Comparison of ENCODE assay signal across 14 cellular contexts in the genomic region with DNA sequence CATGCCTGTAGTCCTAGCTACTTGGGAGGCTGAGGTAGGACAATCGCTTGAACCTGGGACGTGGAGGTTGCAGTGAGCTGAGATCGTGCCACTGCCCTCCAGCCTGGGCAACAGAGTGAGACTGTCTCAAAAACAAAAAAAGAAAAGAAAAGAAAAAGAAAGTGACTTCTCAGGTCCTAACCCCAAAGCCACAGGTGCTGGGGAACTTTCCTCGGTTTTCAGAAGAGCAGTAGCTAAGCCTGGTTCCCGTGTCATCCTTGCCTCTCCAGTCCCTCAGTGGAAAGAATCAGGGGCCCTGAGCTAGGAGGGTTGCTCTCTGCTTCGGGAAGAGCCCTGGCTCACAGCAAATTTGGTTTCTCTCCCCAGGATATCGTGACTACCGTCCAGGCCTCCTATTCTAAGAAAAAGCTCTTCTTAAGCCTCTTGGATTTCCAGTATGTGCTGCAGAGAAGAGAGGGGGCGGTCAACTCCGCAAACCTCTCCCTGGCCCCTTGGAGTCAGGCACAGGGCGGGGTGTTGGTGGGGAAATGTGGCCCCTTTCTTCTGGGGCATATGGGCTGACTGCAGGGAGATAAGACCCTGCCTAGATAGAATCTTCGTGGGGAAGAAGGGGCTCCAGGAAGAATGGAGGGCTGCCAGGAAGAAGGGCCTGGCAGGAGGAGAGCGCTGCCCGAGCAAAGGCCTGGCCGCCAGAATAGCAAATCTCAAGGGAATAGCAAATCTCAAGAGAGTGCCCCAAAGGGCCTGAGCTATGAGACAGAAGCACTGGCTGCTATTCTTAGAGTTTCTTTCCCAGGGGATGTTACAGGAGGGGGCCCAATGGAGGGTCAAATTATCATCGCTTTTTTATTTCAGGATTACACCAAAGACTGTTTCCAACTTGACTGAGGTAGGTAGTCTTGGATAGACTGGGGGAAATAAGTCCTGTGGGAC. TPM values are rescaled to one million over a fixed set of nuclear protein-coding genes. Genes with fewer than 3 reads are reported as not detected.
DNase-seq lines count a peak whose midpoint lies in the region; ATAC-seq and TF ChIP-seq lines count a peak whose summit lies in the region.
"Had no signal": no experiment of that assay in that cellular context is flagged by ENCODE, and none has a peak within 500 bp of the region (broad histone marks: within the 10 kb centered on the region; RNA-seq: fewer than 3 reads in every experiment).

No MANE protein-coding gene starts in this region.

- DNase-seq in NCI-H2107 treated with DMSO at 0.1 percent for 48 hours (lab: John Stamatoyannopoulos, UW; ENCODE audit: unreplicated experiment) (peak; percentile 39), NCI-H2107 (lab: John Stamatoyannopoulos, UW) (no peak), OCI-LY7 (ENCODE audit: low spot score) (peak; percentile 63), neural crest cell (ENCODE audit: low read depth, low spot score) (no peak), stomach (no peak), BE2C (no peak)
- DNase-seq: effector memory CD4-positive, alpha-beta T cell; H7; left cardiac atrium; SK-N-SH had no signal

- POLR2A ChIA-PET in OCI-LY7 (lab: Charles Lee): interaction anchor here (0.7 to 1.2 kb wide), 3 partner anchors 25 to 735 kb away, joined by 3 to 4 read pairs (median 3); no protein-coding TSS in a partner anchor

- intact Hi-C loops in OCI-LY7 (cut with micrococcal nuclease; ENCODE audit: unreplicated experiment) (no loop called here), stomach (cut with DNase I; ENCODE audit: low total_unique reads) (no loop called here)

- H3K4me3 ChIP-seq in OCI-LY7 (ENCODE audit: low read depth, low read length, poor library complexity, severe bottlenecking) (peak overlapping the region; percentile 2), stomach (no peak overlapping the region), BE2C (ENCODE audit: low read depth, low read length) (no peak overlapping the region)

- H3K27me3 ChIP-seq in stomach: no peaks in the 10 kb centered on the region
- no peaks in the 10 kb centered on the region for H3K27me3 ChIP-seq in BE2C

- no peaks in the 10 kb centered on the region for H3K36me3 Mint-ChIP-seq in neural crest cell (ENCODE audit: low read depth)

- H3K27ac ChIP-seq in OCI-LY7 (ENCODE audit: low read depth, low read length, poor library complexity, severe bottlenecking) (peak overlapping the region; percentile 80), stomach (no peak overlapping the region)
- H3K27ac ChIP-seq: 22Rv1 had no signal

- H3K36me3 ChIP-seq in OCI-LY7 (ENCODE audit: insufficient read depth, low read length) (peaks cover 23% of the 10 kb centered on the region; the same call in 1 of the 2 replicates), stomach (no peaks in the 10 kb centered on the region), BE2C (no peaks in the 10 kb centered on the region)

- H3K9me2 ChIP-seq in OCI-LY7 (ENCODE audit: insufficient read depth, low read length): no peaks in the 10 kb centered on the region
- H3K9me2 ChIP-seq: SK-N-SH had no signal

- H3K27ac Mint-ChIP-seq in neural crest cell (ENCODE audit: unreplicated experiment): peak overlapping the region; percentile 52

- H3K4me1 ChIP-seq in OCI-LY7 (ENCODE audit: insufficient read depth, low read length, poor library complexity, severe bottlenecking) (peaks cover 95% of the 10 kb centered on the region), stomach (peaks cover 0 to 30% (median 20%) of the 10 kb centered on the region in 4 donors), BE2C (peaks cover 5% of the 10 kb centered on the region)

- no peak overlapping the region for H2AFZ ChIP-seq in OCI-LY7 (ENCODE audit: low read length)

- TF ChIP-seq EP300 in stomach (IDR thresholded peaks at IDR 0.05): no peak

- BruUV-seq in OCI-LY7 (replicated peaks; lab: Mats Ljungman, UMichigan): no TSS peak

- H4K20me1 ChIP-seq in OCI-LY7 (ENCODE audit: insufficient read depth, low read length): no peaks in the 10 kb centered on the region

- H3K4me1 Mint-ChIP-seq in neural crest cell: no peaks in the 10 kb centered on the region

- TF ChIP-seq POLR2A in stomach (IDR thresholded peaks at IDR 0.05): no peak

- ATAC-seq in GM21825 (IDR thresholded peaks at IDR 0.05; ENCODE audit: unreplicated experiment) (peak; percentile 33), GM19455 (IDR thresholded peaks at IDR 0.05; ENCODE audit: unreplicated experiment) (no peak)
- ATAC-seq: left cardiac atrium had no signal

- H3K4me2 ChIP-seq in OCI-LY7 (ENCODE audit: low read length): peak overlapping the region; percentile 89
- H3K4me2 ChIP-seq: SK-N-SH had no signal

- TF ChIP-seq CTCF in OCI-LY7 (conservative IDR thresholded peaks at IDR 0.05; ENCODE audit: low read length) (no peak), neural crest cell (conservative IDR thresholded peaks at IDR 0.05) (no peak), stomach (IDR thresholded peaks at IDR 0.05) (no peak), BE2C (IDR thresholded peaks at IDR 0.05; ENCODE audit: low read depth, low read length) (no peak)

- CTCF ChIA-PET in OCI-LY7 (lab: Charles Lee; ENCODE audit: unreplicated experiment): interaction anchor here (0.6 kb wide), 1 partner anchor 8 kb away, joined by 3 read pairs; no protein-coding TSS in a partner anchor

- peaks cover 5% of the 10 kb centered on the region; the same call in 1 of the 2 replicates for H3K79me2 ChIP-seq in OCI-LY7 (ENCODE audit: insufficient read depth, low read depth, low read length)

- peaks cover 9% of the 10 kb centered on the region for H3K27me3 Mint-ChIP-seq in neural crest cell (ENCODE audit: low read depth)

- H3K9me3 Mint-ChIP-seq in neural crest cell: no peaks in the 10 kb centered on the region

- H3K9me3 ChIP-seq in OCI-LY7 (ENCODE audit: low read length): no peaks in the 10 kb centered on the region
- no peaks in the 10 kb centered on the region for H3K9me3 ChIP-seq in stomach
- no peaks in the 10 kb centered on the region for H3K9me3 ChIP-seq in BE2C
- H3K9me3 ChIP-seq: SK-N-SH had no signal

- no peak overlapping the region for H3K4me3 Mint-ChIP-seq in neural crest cell

- WGBS in stomach, 5 donors: 82 to 86% (median 86%) methylated on average over 15 to 16 of the region's 16 CpGs

RNA-seq across cellular contexts. Expression of gene NLRC5, which starts 8.3 kb away (rescaled TPM):
- 156 and 199 TPM in 2 replicates for total RNA-seq in OCI-LY7 (2014; rRNA removed; shearing (Covaris generic))
- 305 and 310 TPM in 2 replicates for total RNA-seq in OCI-LY7 (2022)
- total RNA-seq in neural crest cell: 0.26 TPM in 1 of 2 replicates, not detected in the other
- 100 to 1,000 TPM in 1 of 5 donors, 10 to 100 TPM in 4; 12.5 to 265 (median 40.2) TPM for total RNA-seq in stomach
- polyA plus RNA-seq in stomach: 10 to 100 TPM; 11.7 to 24.5 (median 14.2) TPM
- 11.6 TPM for polyA plus RNA-seq in BE2C (2012; ENCODE audit: insufficient read depth, insufficient read length, low read depth)

RNA-seq across cellular contexts. Expression of gene CETP, which starts 19.3 kb away (rescaled TPM):
- 0.54 and 0.67 TPM in 2 replicates for total RNA-seq in OCI-LY7 (2014; rRNA removed; shearing (Covaris generic))
- total RNA-seq in OCI-LY7 (2022): 0.41 and 0.65 TPM in 2 replicates
- total RNA-seq in neural crest cell: not detected in 2 replicates
- 1 to 10 TPM in 1 of 5 donors, not detected in 4; 2.9 TPM for total RNA-seq in stomach
- under 1 TPM; 0.18 to 0.46 (median 0.19) TPM for polyA plus RNA-seq in stomach
- not detected for polyA plus RNA-seq in BE2C (2012; ENCODE audit: insufficient read depth, insufficient read length, low read depth)
- total RNA-seq: H7, osteoblast had no signal
- polyA plus RNA-seq: SK-N-SH had no signal

RNA-seq across cellular contexts. Expression of gene HERPUD1, which starts 49.1 kb away (rescaled TPM):
- 121 and 140 TPM in 2 replicates for total RNA-seq in OCI-LY7 (2014; rRNA removed; shearing (Covaris generic))
- total RNA-seq in OCI-LY7 (2022) (294 and 342 TPM in 2 replicates), neural crest cell (32.9 and 34.0 TPM in 2 replicates), stomach (100 to 1,000 TPM in 3 of 5 donors, 10 to 100 TPM in 1, 1 to 10 TPM in 1; 2.6 to 329 (median 190) TPM)
- polyA plus RNA-seq in stomach: 10 to 100 TPM; 40.4 to 63.7 (median 57.9) TPM
- polyA plus RNA-seq in BE2C (2012; ENCODE audit: insufficient read depth, insufficient read length, low read depth): 191 TPM

Comparison
In these comparisons a context has a peak if more than half of its experiments do, and no peak if none do; other contexts are left out.
1. DNase-seq: peak in NCI-H2107 treated with DMSO at 0.1 percent for 48 hours (single experiment) and OCI-LY7 (single experiment); none in NCI-H2107 (single experiment), neural crest cell (single experiment), stomach (single experiment) and BE2C (single experiment).
2. RNA of gene NLRC5, which starts 8.3 kb away (total RNA-seq): 156 to 310 TPM in OCI-LY7 and 12.5 to 265 TPM in stomach; 0.26 TPM in neural crest cell; every median in the first group is over 10 times any median in the second.